ENCODE assay signal across 21 cellular contexts in genomic region chr19:57637379-57637778, GRCh38. TPM values are rescaled to one million over a fixed set of nuclear protein-coding genes. Genes with fewer than 3 reads are reported as not detected.
"Had no signal": no experiment of that assay in that cellular context is flagged by ENCODE, and none has a peak within 500 bp of the region (broad histone marks: within the 10 kb centered on the region; RNA-seq: fewer than 3 reads in every experiment).

No MANE protein-coding gene starts in this region.

- ATAC-seq: foreskin keratinocyte, left lung, lower lobe of right lung had no signal

- DNase-seq: effector CD4-positive, alpha-beta T cell; esophagus squamous epithelium; foreskin keratinocyte; immature natural killer cell; left lung; lower lobe of right lung; naive B cell; posterior cingulate gyrus; sigmoid colon; stimulated activated CD4-positive, alpha-beta T cell treated with anti-CD3 and anti-CD28 coated beads, Interleukin-2, amount 100 ng/mL, for 48 hours; stimulated activated naive CD4-positive, alpha-beta T cell treated with Interleukin-2 at 50 U/mL for 16 hours; trophoblast cell had no signal

- H3K4me3 Mint-ChIP-seq: immature natural killer cell, memory B cell, mesothelial cell of epicardium had no signal

- H3K27ac Mint-ChIP-seq: immature natural killer cell, memory B cell, mesothelial cell of epicardium, naive B cell had no signal

- H3K27me3 ChIP-seq: esophagus squamous epithelium, foreskin keratinocyte, left lung, neutrophil, sigmoid colon had no signal

- H3K4me1 ChIP-seq: foreskin keratinocyte had no signal

- H3K27me3 Mint-ChIP-seq: memory B cell, naive B cell had no signal

- H3K27ac ChIP-seq: coronary artery, esophagus squamous epithelium, foreskin keratinocyte, left lung, lower lobe of right lung, neutrophil, sigmoid colon, skin epidermis had no signal

- H3K4me3 ChIP-seq: coronary artery, esophagus squamous epithelium, left lung, lower lobe of right lung, sigmoid colon, skin epidermis had no signal

RNA-seq across cellular contexts. Expression of gene ZSCAN4, which starts 31.4 kb away (rescaled TPM):
- total RNA-seq: chondrocyte, dermis microvascular lymphatic vessel endothelial cell, esophagus squamous epithelium, foreskin keratinocyte, mesothelial cell of epicardium, pulmonary artery endothelial cell, urinary bladder had no signal
